Comparison of ENCODE assay signal across 22 cellular contexts in genomic region chrX:29762006-29762405, GRCh38.
"Had no signal": no experiment of that assay in that cellular context is flagged by ENCODE, and none has a peak within 500 bp of the region (broad histone marks: within the 10 kb centered on the region; RNA-seq: fewer than 3 reads in every experiment).

No MANE protein-coding gene starts in this region.

- DNase-seq: activated CD4-positive, alpha-beta T cell treated with anti-CD3 and anti-CD28 coated beads, Interleukin-2, amount 10 ng/mL, durations not matched to agents 7 days and 5 days; activated CD8-positive, alpha-beta memory T cell treated with anti-CD3 and anti-CD28 coated beads, Interleukin-2, amount 50 U/mL, for 4 hours; activated naive CD4-positive, alpha-beta T cell treated with anti-CD3 and anti-CD28 coated beads for 36 hours; activated T-cell treated with anti-CD3 and anti-CD28 coated beads, Interleukin-2, amount 50 U/mL, for 4 hours; anterior cingulate cortex; effector memory CD4-positive, alpha-beta T cell; foreskin fibroblast; kidney; left lung; mucosa of descending colon; naive B cell; ovary; stimulated activated CD4-positive, alpha-beta T cell treated with anti-CD3 and anti-CD28 coated beads, Interleukin-4, amount 100 ng/mL, for 1 hour; stimulated activated naive CD8-positive, alpha-beta T cell treated with anti-CD3 and anti-CD28 coated beads, Interleukin-15, amount 100 ng/mL, for 72 hours; T-helper 1 cell; T-helper 9 cell; upper lobe of left lung had no signal

- H3K4me2 ChIP-seq: smooth muscle cell had no signal

- H3K36me3 ChIP-seq: left lung, ovary, thoracic aorta, upper lobe of left lung had no signal

- ATAC-seq: activated CD4-positive, CD25-positive, alpha-beta regulatory T cell treated with anti-CD3 and anti-CD28 coated beads, Interleukin-2, amount 50 U/mL, for 24 hours; activated T-cell treated with anti-CD3 and anti-CD28 coated beads, Interleukin-2, amount 50 U/mL, for 4 hours; left lung; mucosa of descending colon; sciatic nerve; stimulated activated naive CD8-positive, alpha-beta T cell treated with anti-CD3 and anti-CD28 coated beads, Interleukin-15, amount 100 ng/mL, for 72 hours had no signal

- H3K4me3 ChIP-seq: left lung, mucosa of descending colon, ovary, smooth muscle cell, thoracic aorta, upper lobe of left lung had no signal

- H3K4me1 ChIP-seq: left lung, upper lobe of left lung had no signal

- H3K27ac ChIP-seq: left lung, ovary, thoracic aorta, upper lobe of left lung had no signal

- H3K27me3 ChIP-seq: left lung, ovary, upper lobe of left lung had no signal

- H3K9me3 ChIP-seq: left lung, mucosa of descending colon, ovary, thoracic aorta, upper lobe of left lung had no signal

- FAIRE-seq: endothelial cell of umbilical vein had no signal
